1 cellular context compared by ENCODE assay signal in the genomic region with DNA sequence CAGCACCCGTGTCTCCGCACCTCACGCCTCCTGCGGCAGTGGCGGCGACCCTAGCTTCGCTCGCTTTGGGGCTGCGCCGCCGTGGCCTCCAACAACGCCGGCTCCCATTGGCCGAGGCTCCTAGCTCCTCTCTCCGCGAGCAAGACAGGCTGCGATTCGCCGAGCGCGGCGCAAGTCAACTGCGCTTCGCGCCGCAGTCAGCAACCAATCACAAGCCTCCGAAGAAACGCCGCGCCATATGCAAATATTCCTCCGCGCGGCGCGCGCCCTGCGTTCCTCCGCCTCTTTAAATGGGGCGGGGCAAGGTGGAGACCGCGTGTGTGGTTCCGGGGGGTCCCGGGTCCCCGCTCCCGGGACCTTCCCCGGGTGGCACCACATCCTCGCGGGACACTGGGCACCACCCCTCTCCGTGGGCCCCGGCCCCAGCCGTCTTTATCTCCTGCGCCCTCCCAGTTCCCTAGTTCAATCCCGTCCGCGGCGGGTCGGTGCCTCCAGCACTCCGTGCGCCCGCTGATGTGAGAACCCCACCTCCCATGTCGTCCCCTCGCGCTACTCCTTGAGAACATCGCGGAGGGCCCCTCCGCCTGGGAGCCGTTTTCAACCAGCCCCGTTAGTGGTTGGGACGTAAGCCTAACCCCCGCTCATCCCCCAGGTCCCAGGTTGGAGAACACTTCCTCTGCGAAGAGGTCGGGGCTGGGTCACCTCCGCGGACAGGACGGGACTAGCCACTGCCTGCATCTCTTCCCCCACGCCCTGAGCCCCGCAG.
TF ChIP-seq lines count a peak whose summit lies in the region.

A gene with protein sequence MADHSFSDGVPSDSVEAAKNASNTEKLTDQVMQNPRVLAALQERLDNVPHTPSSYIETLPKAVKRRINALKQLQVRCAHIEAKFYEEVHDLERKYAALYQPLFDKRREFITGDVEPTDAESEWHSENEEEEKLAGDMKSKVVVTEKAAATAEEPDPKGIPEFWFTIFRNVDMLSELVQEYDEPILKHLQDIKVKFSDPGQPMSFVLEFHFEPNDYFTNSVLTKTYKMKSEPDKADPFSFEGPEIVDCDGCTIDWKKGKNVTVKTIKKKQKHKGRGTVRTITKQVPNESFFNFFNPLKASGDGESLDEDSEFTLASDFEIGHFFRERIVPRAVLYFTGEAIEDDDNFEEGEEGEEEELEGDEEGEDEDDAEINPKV (minus strand): TSS at position 96 of the 766 bp plus-strand sequence. CDS start 13,109 bp downstream, outside the sequence.

TF ChIP-seq in HepG2, 621 proteins besides CTCF, POLR2A, EP300 and RAD21 (continued from another document and continues in another):
- TF ChIP-seq ARID2 (CRISPR knock-in tag; IDR thresholded peaks at IDR 0.05; ENCODE audit: borderline replicate concordance), result no peak
- no peak for TF ChIP-seq NBN (conservative IDR thresholded peaks at IDR 0.05)
- TF ChIP-seq, protein P1, sequence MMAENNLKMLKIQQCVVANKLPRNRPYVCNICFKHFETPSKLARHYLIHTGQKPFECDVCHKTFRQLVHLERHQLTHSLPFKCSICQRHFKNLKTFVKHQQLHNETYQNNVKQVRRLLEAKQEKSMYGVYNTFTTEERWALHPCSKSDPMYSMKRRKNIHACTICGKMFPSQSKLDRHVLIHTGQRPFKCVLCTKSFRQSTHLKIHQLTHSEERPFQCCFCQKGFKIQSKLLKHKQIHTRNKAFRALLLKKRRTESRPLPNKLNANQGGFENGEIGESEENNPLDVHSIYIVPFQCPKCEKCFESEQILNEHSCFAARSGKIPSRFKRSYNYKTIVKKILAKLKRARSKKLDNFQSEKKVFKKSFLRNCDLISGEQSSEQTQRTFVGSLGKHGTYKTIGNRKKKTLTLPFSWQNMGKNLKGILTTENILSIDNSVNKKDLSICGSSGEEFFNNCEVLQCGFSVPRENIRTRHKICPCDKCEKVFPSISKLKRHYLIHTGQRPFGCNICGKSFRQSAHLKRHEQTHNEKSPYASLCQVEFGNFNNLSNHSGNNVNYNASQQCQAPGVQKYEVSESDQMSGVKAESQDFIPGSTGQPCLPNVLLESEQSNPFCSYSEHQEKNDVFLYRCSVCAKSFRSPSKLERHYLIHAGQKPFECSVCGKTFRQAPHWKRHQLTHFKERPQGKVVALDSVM (CRISPR knock-in tag; IDR thresholded peaks at IDR 0.05), result no peak
- TF ChIP-seq ZNF101 (CRISPR knock-in tag; IDR thresholded peaks at IDR 0.05; ENCODE audit: borderline replicate concordance, low read depth), result no peak
- no peak for TF ChIP-seq CENPBD1 (CRISPR knock-in tag; IDR thresholded peaks at IDR 0.05; ENCODE audit: borderline replicate concordance, low read depth)
- no peak; the same call in 1 of the 2 replicates for TF ChIP-seq ZNF431 (CRISPR knock-in tag; IDR thresholded peaks at IDR 0.05; ENCODE audit: borderline replicate concordance, low read depth)
- TF ChIP-seq ADNP (CRISPR knock-in tag; IDR thresholded peaks at IDR 0.05), result no peak
- TF ChIP-seq RORA (CRISPR knock-in tag; IDR thresholded peaks at IDR 0.05), result no peak
- peak; percentile 17; the same call in 1 of the 2 replicates for TF ChIP-seq KLF12 (CRISPR knock-in tag; IDR thresholded peaks at IDR 0.05; ENCODE audit: borderline replicate concordance)
- TF ChIP-seq ARID5B (CRISPR knock-in tag; IDR thresholded peaks at IDR 0.05), result no peak
- TF ChIP-seq TOE1 (CRISPR knock-in tag; IDR thresholded peaks at IDR 0.05), result no peak
- 0 out of 2 replicates have a peak, but pooled peaks have one; percentile 48 for TF ChIP-seq ZBTB8A (CRISPR knock-in tag; IDR thresholded peaks at IDR 0.05; ENCODE audit: borderline replicate concordance, low read depth)
- no peak for TF ChIP-seq NFE2 (CRISPR knock-in tag; IDR thresholded peaks at IDR 0.05)
- TF ChIP-seq ZNF558 (CRISPR knock-in tag; IDR thresholded peaks at IDR 0.05; ENCODE audit: borderline replicate concordance), result no peak
- TF ChIP-seq SMAD1 (CRISPR knock-in tag; IDR thresholded peaks at IDR 0.05; ENCODE audit: borderline replicate concordance, low read depth), result no peak
- 0 out of 2 replicates have a peak, but pooled peaks have one; percentile 77 for TF ChIP-seq ZNF280B (CRISPR knock-in tag; IDR thresholded peaks at IDR 0.05; ENCODE audit: borderline replicate concordance)
- TF ChIP-seq NR3C1 (CRISPR knock-in tag; IDR thresholded peaks at IDR 0.05), result no peak
- no peak for TF ChIP-seq GTF2F1 (IDR thresholded peaks at IDR 0.05; ENCODE audit: low read length)
- TF ChIP-seq ZNF343 (CRISPR knock-in tag; IDR thresholded peaks at IDR 0.05), result no peak
- TF ChIP-seq, protein P2, sequence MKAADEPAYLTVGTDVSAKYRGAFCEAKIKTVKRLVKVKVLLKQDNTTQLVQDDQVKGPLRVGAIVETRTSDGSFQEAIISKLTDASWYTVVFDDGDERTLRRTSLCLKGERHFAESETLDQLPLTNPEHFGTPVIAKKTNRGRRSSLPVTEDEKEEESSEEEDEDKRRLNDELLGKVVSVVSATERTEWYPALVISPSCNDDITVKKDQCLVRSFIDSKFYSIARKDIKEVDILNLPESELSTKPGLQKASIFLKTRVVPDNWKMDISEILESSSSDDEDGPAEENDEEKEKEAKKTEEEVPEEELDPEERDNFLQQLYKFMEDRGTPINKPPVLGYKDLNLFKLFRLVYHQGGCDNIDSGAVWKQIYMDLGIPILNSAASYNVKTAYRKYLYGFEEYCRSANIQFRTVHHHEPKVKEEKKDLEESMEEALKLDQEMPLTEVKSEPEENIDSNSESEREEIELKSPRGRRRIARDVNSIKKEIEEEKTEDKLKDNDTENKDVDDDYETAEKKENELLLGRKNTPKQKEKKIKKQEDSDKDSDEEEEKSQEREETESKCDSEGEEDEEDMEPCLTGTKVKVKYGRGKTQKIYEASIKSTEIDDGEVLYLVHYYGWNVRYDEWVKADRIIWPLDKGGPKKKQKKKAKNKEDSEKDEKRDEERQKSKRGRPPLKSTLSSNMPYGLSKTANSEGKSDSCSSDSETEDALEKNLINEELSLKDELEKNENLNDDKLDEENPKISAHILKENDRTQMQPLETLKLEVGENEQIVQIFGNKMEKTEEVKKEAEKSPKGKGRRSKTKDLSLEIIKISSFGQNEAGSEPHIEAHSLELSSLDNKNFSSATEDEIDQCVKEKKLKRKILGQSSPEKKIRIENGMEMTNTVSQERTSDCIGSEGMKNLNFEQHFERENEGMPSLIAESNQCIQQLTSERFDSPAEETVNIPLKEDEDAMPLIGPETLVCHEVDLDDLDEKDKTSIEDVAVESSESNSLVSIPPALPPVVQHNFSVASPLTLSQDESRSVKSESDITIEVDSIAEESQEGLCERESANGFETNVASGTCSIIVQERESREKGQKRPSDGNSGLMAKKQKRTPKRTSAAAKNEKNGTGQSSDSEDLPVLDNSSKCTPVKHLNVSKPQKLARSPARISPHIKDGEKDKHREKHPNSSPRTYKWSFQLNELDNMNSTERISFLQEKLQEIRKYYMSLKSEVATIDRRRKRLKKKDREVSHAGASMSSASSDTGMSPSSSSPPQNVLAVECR (CRISPR knock-in tag; IDR thresholded peaks at IDR 0.05; ENCODE audit: borderline replicate concordance), result peak; percentile 99
- TF ChIP-seq TFDP1 (CRISPR knock-in tag; IDR thresholded peaks at IDR 0.05; ENCODE audit: borderline replicate concordance), result peak; percentile 96
- TF ChIP-seq NFE2L2 (IDR thresholded peaks at IDR 0.05; ENCODE audit: low read length), result no peak
- TF ChIP-seq, protein P3, sequence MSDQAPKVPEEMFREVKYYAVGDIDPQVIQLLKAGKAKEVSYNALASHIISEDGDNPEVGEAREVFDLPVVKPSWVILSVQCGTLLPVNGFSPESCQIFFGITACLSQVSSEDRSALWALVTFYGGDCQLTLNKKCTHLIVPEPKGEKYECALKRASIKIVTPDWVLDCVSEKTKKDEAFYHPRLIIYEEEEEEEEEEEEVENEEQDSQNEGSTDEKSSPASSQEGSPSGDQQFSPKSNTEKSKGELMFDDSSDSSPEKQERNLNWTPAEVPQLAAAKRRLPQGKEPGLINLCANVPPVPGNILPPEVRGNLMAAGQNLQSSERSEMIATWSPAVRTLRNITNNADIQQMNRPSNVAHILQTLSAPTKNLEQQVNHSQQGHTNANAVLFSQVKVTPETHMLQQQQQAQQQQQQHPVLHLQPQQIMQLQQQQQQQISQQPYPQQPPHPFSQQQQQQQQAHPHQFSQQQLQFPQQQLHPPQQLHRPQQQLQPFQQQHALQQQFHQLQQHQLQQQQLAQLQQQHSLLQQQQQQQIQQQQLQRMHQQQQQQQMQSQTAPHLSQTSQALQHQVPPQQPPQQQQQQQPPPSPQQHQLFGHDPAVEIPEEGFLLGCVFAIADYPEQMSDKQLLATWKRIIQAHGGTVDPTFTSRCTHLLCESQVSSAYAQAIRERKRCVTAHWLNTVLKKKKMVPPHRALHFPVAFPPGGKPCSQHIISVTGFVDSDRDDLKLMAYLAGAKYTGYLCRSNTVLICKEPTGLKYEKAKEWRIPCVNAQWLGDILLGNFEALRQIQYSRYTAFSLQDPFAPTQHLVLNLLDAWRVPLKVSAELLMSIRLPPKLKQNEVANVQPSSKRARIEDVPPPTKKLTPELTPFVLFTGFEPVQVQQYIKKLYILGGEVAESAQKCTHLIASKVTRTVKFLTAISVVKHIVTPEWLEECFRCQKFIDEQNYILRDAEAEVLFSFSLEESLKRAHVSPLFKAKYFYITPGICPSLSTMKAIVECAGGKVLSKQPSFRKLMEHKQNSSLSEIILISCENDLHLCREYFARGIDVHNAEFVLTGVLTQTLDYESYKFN (CRISPR knock-in tag; conservative IDR thresholded peaks at IDR 0.05), result peak; percentile 48
- TF ChIP-seq, protein P4, sequence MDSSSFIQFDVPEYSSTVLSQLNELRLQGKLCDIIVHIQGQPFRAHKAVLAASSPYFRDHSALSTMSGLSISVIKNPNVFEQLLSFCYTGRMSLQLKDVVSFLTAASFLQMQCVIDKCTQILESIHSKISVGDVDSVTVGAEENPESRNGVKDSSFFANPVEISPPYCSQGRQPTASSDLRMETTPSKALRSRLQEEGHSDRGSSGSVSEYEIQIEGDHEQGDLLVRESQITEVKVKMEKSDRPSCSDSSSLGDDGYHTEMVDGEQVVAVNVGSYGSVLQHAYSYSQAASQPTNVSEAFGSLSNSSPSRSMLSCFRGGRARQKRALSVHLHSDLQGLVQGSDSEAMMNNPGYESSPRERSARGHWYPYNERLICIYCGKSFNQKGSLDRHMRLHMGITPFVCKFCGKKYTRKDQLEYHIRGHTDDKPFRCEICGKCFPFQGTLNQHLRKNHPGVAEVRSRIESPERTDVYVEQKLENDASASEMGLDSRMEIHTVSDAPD (CRISPR knock-in tag; IDR thresholded peaks at IDR 0.05), result no peak
- TF ChIP-seq ZFP82 (CRISPR knock-in tag; IDR thresholded peaks at IDR 0.05; ENCODE audit: borderline replicate concordance), result no peak
- TF ChIP-seq DZIP1 (CRISPR knock-in tag; IDR thresholded peaks at IDR 0.05), result no peak
